ENCODE assay signal across 17 cellular contexts in genomic region chr16:87173294-87173883, GRCh38.
"Had no signal": no experiment of that assay in that cellular context is flagged by ENCODE, and none has a peak within 500 bp of the region (broad histone marks: within the 10 kb centered on the region; RNA-seq: fewer than 3 reads in every experiment).

No MANE protein-coding gene starts in this region.

- H3K4me3 ChIP-seq: gastrocnemius medialis, mucosa of descending colon, ovary, right lobe of liver, stomach had no signal

- H3K36me3 ChIP-seq: gastrocnemius medialis, ovary, right lobe of liver, stomach had no signal

- DNase-seq: activated CD4-positive, alpha-beta T cell treated with anti-CD3 and anti-CD28 coated beads, Interleukin-2, amount 10 ng/mL, durations not matched to agents 24 days and 14 days; activated CD8-positive, alpha-beta T cell treated with anti-CD3 and anti-CD28 coated beads for 36 hours; activated naive CD4-positive, alpha-beta T cell treated with anti-CD3 and anti-CD28 coated beads for 36 hours; activated T-cell treated with anti-CD3 and anti-CD28 coated beads, Interleukin-2, amount 50 U/mL, for 1 hour; effector memory CD8-positive, alpha-beta T cell; gastrocnemius medialis; head of caudate nucleus; left ventricle myocardium superior; mucosa of descending colon; naive B cell; ovary; right lobe of liver; stimulated activated CD4-positive, alpha-beta T cell treated with anti-CD3 and anti-CD28 coated beads, Interleukin-4, amount 100 ng/mL, for 24 hours; stomach; T-helper 1 cell; T-helper 9 cell had no signal

- H3K9me3 ChIP-seq: gastrocnemius medialis, mucosa of descending colon, ovary, right lobe of liver, stomach had no signal

- H3K27me3 ChIP-seq: ovary, right lobe of liver had no signal

- H3K4me1 ChIP-seq: gastrocnemius medialis had no signal

- ATAC-seq: activated CD8-positive, alpha-beta T cell treated with anti-CD3 and anti-CD28 coated beads for 36 hours; effector memory CD8-positive, alpha-beta T cell; gastrocnemius medialis; left ventricle myocardium superior; mucosa of descending colon; right lobe of liver; stimulated activated effector memory CD8-positive, alpha-beta T cell treated with anti-CD3 and anti-CD28 coated beads, Interleukin-12 subunit alpha, Interleukin-12 subunit beta, amount 100 ng/mL, for 72 hours had no signal

- H3K27ac ChIP-seq: gastrocnemius medialis, ovary, right lobe of liver, stomach had no signal
